In the genomic region with DNA sequence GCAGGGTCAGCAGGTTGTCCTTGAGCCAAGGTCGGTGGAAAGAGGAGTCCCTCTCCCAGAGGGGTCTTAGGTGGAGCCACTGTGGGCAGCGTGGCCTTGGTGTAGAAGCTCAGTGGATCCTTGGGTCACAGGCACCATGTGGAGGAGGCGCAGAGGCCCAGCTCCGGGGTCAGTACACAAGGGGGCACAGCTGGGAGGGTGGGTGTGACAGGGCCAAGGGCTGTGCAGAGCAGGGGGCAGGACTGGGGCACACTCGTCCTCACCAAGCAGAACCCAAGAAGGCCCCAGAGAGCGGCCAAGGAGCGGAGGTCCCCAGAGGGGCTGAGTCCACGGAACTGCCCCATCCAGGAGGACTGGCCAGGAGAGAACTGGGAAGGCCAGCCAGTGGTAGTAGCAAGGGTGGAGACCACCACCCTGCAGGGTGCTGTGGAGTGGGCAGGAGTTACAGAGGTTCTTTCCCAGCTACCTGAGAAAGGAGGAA, we compare ENCODE assay signal across 14 cellular contexts. TPM values are rescaled to one million over a fixed set of nuclear protein-coding genes. Genes with fewer than 3 reads are reported as not detected.
DNase-seq lines count a peak whose midpoint lies in the region; ATAC-seq and TF ChIP-seq lines count a peak whose summit lies in the region.
"Had no signal": no experiment of that assay in that cellular context is flagged by ENCODE, and none has a peak within 500 bp of the region (broad histone marks: within the 10 kb centered on the region; RNA-seq: fewer than 3 reads in every experiment).

No MANE protein-coding gene starts in this region.

- TF ChIP-seq POLR2A in adrenal gland (IDR thresholded peaks at IDR 0.05) = no peak
- TF ChIP-seq POLR2A in upper lobe of left lung (IDR thresholded peaks at IDR 0.05) = no peak

- intact Hi-C loops in adrenal gland (cut with DNase I) = no loop called here

- no peak overlapping the region for H3K4me3 Mint-ChIP-seq in activated naive CD8-positive, alpha-beta T cell treated with anti-CD3 and anti-CD28 coated beads, Interleukin-2, amount 10 ng/mL, durations not matched to agents 7 days and 5 days
- H3K4me3 Mint-ChIP-seq in activated naive CD8-positive, alpha-beta T cell treated with anti-CD3 and anti-CD28 coated beads for 36 hours = no peak overlapping the region
- H3K4me3 Mint-ChIP-seq in naive B cell (peak overlapping the region in 2 of 8 donors; percentile 48 to 78), endothelial cell (ENCODE audit: unreplicated experiment) (no peak overlapping the region)

- TF ChIP-seq CTCF in adrenal gland (IDR thresholded peaks at IDR 0.05) (no peak), upper lobe of left lung (IDR thresholded peaks at IDR 0.05) (no peak), endothelial cell (IDR thresholded peaks at IDR 0.05; ENCODE audit: unreplicated experiment) (no peak)

- peaks cover 3% of the 10 kb centered on the region for H3K36me3 Mint-ChIP-seq in activated naive CD8-positive, alpha-beta T cell treated with anti-CD3 and anti-CD28 coated beads, Interleukin-2, amount 10 ng/mL, durations not matched to agents 7 days and 5 days
- peaks cover 7% of the 10 kb centered on the region for H3K36me3 Mint-ChIP-seq in activated naive CD8-positive, alpha-beta T cell treated with anti-CD3 and anti-CD28 coated beads for 36 hours
- H3K36me3 Mint-ChIP-seq in naive B cell (no peaks in the 10 kb centered on the region), endothelial cell (ENCODE audit: low read depth, unreplicated experiment) (peaks cover 4% of the 10 kb centered on the region)
- H3K36me3 Mint-ChIP-seq: naive thymus-derived CD8-positive, alpha-beta T cell had no signal

- peaks cover 13% of the 10 kb centered on the region for H3K4me1 Mint-ChIP-seq in activated naive CD8-positive, alpha-beta T cell treated with anti-CD3 and anti-CD28 coated beads, Interleukin-2, amount 10 ng/mL, durations not matched to agents 7 days and 5 days
- H3K4me1 Mint-ChIP-seq in activated naive CD8-positive, alpha-beta T cell treated with anti-CD3 and anti-CD28 coated beads for 36 hours = peaks cover 29% of the 10 kb centered on the region
- H3K4me1 Mint-ChIP-seq in naive B cell (peaks cover 31 to 45% (median 43%) of the 10 kb centered on the region in 3 donors), endothelial cell (ENCODE audit: unreplicated experiment) (peaks cover 11% of the 10 kb centered on the region)

- H3K9me3 ChIP-seq in adrenal gland (replicated peaks in 1 of 3) (no peaks in the 10 kb centered on the region), upper lobe of left lung (no peaks in the 10 kb centered on the region)
- H3K9me3 ChIP-seq: gastroesophageal sphincter, thyroid gland had no signal

- POLR2A ChIA-PET in activated naive CD8-positive, alpha-beta T cell treated with anti-CD3 and anti-CD28 coated beads, Interleukin-2, amount 10 ng/mL, durations not matched to agents 7 days and 5 days (lab: Charles Lee) = interaction anchor here (0.8 kb wide), 1 partner anchor 10 kb away, joined by 4 read pairs; no protein-coding TSS in a partner anchor

- H3K27me3 ChIP-seq in adrenal gland = no peaks in the 10 kb centered on the region
- no peaks in the 10 kb centered on the region for H3K27me3 ChIP-seq in upper lobe of left lung
- H3K27me3 ChIP-seq: gastroesophageal sphincter, thyroid gland had no signal

- peaks cover 16% of the 10 kb centered on the region for H3K27me3 Mint-ChIP-seq in activated naive CD8-positive, alpha-beta T cell treated with anti-CD3 and anti-CD28 coated beads, Interleukin-2, amount 10 ng/mL, durations not matched to agents 7 days and 5 days
- H3K27me3 Mint-ChIP-seq in activated naive CD8-positive, alpha-beta T cell treated with anti-CD3 and anti-CD28 coated beads for 36 hours = no peaks in the 10 kb centered on the region
- H3K27me3 Mint-ChIP-seq in naive B cell (no peaks in the 10 kb centered on the region), endothelial cell (ENCODE audit: unreplicated experiment) (peaks cover 7% of the 10 kb centered on the region)

- no peaks in the 10 kb centered on the region for H3K36me3 ChIP-seq in adrenal gland (replicated peaks in 1 of 2)
- peaks cover 0 to 4% (median 2%) of the 10 kb centered on the region in 4 donors for H3K36me3 ChIP-seq in upper lobe of left lung
- H3K36me3 ChIP-seq: thyroid gland had no signal

- ATAC-seq in activated naive CD8-positive, alpha-beta T cell treated with anti-CD3 and anti-CD28 coated beads, Interleukin-2, amount 10 ng/mL, durations not matched to agents 7 days and 5 days (ENCODE audit: low read depth) = no peak
- ATAC-seq in naive B cell (ENCODE audit: low read depth in 2 of 2) = no peak
- ATAC-seq in upper lobe of left lung (ENCODE audit: low FRiP score in 2 of 2) = no peak
- ATAC-seq: gastroesophageal sphincter; naive thymus-derived CD8-positive, alpha-beta T cell had no signal

- WGBS in adrenal gland, 4 donors = 91 to 100% (median 91%) methylated on average over 3 to 8 of the region's 8 CpGs
- WGBS in upper lobe of left lung, 2 donors = 94 to 95% methylated on average over 8 of the region's 8 CpGs

- peak; percentile 26 for DNase-seq in activated naive CD8-positive, alpha-beta T cell treated with anti-CD3 and anti-CD28 coated beads, Interleukin-2, amount 10 ng/mL, durations not matched to agents 7 days and 5 days
- DNase-seq in activated naive CD8-positive, alpha-beta T cell treated with anti-CD3 and anti-CD28 coated beads for 36 hours = no peak
- peak in 6 of 7 donors; percentile 7 to 41 (median 14) for DNase-seq in adrenal gland
- no peak for DNase-seq in naive B cell
- peak; percentile 20 to 44 for DNase-seq in upper lobe of left lung
- DNase-seq in NCI-H146 (lab: John Stamatoyannopoulos, UW) = no peak
- no peak for DNase-seq in NCI-H2196 treated with DMSO at 0.1 percent for 48 hours (lab: John Stamatoyannopoulos, UW; ENCODE audit: unreplicated experiment)
- no peak for DNase-seq in endothelial cell (ENCODE audit: low spot score)
- DNase-seq: Calu3, NCI-H226 had no signal

- H3K4me3 ChIP-seq in adrenal gland = no peak overlapping the region
- no peak overlapping the region for H3K4me3 ChIP-seq in upper lobe of left lung
- H3K4me3 ChIP-seq: gastroesophageal sphincter, skin epidermis, thyroid gland had no signal

- H3K27ac ChIP-seq in adrenal gland = no peak overlapping the region
- no peak overlapping the region for H3K27ac ChIP-seq in upper lobe of left lung
- H3K27ac ChIP-seq: gastroesophageal sphincter, skin epidermis, thyroid gland had no signal

- TF ChIP-seq EP300 in upper lobe of left lung (IDR thresholded peaks at IDR 0.05) = no peak

- no peaks in the 10 kb centered on the region for H3K9me3 Mint-ChIP-seq in activated naive CD8-positive, alpha-beta T cell treated with anti-CD3 and anti-CD28 coated beads, Interleukin-2, amount 10 ng/mL, durations not matched to agents 7 days and 5 days
- no peaks in the 10 kb centered on the region for H3K9me3 Mint-ChIP-seq in activated naive CD8-positive, alpha-beta T cell treated with anti-CD3 and anti-CD28 coated beads for 36 hours
- H3K9me3 Mint-ChIP-seq in naive B cell (no peaks in the 10 kb centered on the region), endothelial cell (ENCODE audit: unreplicated experiment) (no peaks in the 10 kb centered on the region)
- H3K9me3 Mint-ChIP-seq: naive thymus-derived CD8-positive, alpha-beta T cell had no signal

- H3K4me1 ChIP-seq in adrenal gland (replicated peaks in 1 of 2) = peaks cover 9 to 21% of the 10 kb centered on the region in 2 donors
- H3K4me1 ChIP-seq in upper lobe of left lung = peaks cover 13 to 28% (median 16%) of the 10 kb centered on the region in 4 donors

- H3K27ac Mint-ChIP-seq in activated naive CD8-positive, alpha-beta T cell treated with anti-CD3 and anti-CD28 coated beads, Interleukin-2, amount 10 ng/mL, durations not matched to agents 7 days and 5 days = no peak overlapping the region
- H3K27ac Mint-ChIP-seq in activated naive CD8-positive, alpha-beta T cell treated with anti-CD3 and anti-CD28 coated beads for 36 hours = no peak overlapping the region
- H3K27ac Mint-ChIP-seq in naive B cell = peak overlapping the region; percentile 28 to 96 (median 90)
- no peak overlapping the region for H3K27ac Mint-ChIP-seq in endothelial cell (ENCODE audit: unreplicated experiment)

RNA-seq across cellular contexts. Expression of a gene that starts 2.4 kb away (rescaled TPM):
- total RNA-seq in activated naive CD8-positive, alpha-beta T cell treated with anti-CD3 and anti-CD28 coated beads, Interleukin-2, amount 10 ng/mL, durations not matched to agents 7 days and 5 days = 10 to 100 TPM; 70.8 to 72.2 TPM
- total RNA-seq in activated naive CD8-positive, alpha-beta T cell treated with anti-CD3 and anti-CD28 coated beads for 36 hours = 10 to 100 TPM; 49.4 to 49.6 TPM
- 10 to 100 TPM; 33.9 to 59.1 (median 43.4) TPM for total RNA-seq in adrenal gland
- 10 to 100 TPM; 23.2 to 45.3 (median 42.8) TPM for polyA plus RNA-seq in adrenal gland
- 10 to 100 TPM; 19.5 to 63.3 (median 52.7) TPM for polyA plus RNA-seq in naive B cell (ENCODE audit: low read depth in 6 of 6)
- 100 to 1,000 TPM; 403 to 922 (median 538) TPM for total RNA-seq in upper lobe of left lung
- total RNA-seq in endothelial cell (ENCODE audit: unreplicated experiment) = 81.3 TPM

Comparison
In these comparisons a context has a peak if more than half of its experiments do, and no peak if none do; other contexts are left out.
1. DNase-seq: peak in activated naive CD8-positive, alpha-beta T cell treated with anti-CD3 and anti-CD28 coated beads, Interleukin-2, amount 10 ng/mL, durations not matched to agents 7 days and 5 days (single experiment), adrenal gland (6 of 7) and upper lobe of left lung (2 of 2); none in activated naive CD8-positive, alpha-beta T cell treated with anti-CD3 and anti-CD28 coated beads for 36 hours (single experiment), naive B cell (single experiment), NCI-H146 (single experiment), NCI-H2196 treated with DMSO at 0.1 percent for 48 hours (single experiment) and endothelial cell (single experiment).
2. H3K27ac Mint-ChIP-seq: peak in naive B cell (6 of 6); none in activated naive CD8-positive, alpha-beta T cell treated with anti-CD3 and anti-CD28 coated beads, Interleukin-2, amount 10 ng/mL, durations not matched to agents 7 days and 5 days (single experiment), activated naive CD8-positive, alpha-beta T cell treated with anti-CD3 and anti-CD28 coated beads for 36 hours (single experiment) and endothelial cell (single experiment).